ENCODE assay signal across 24 cellular contexts in the genomic region with DNA sequence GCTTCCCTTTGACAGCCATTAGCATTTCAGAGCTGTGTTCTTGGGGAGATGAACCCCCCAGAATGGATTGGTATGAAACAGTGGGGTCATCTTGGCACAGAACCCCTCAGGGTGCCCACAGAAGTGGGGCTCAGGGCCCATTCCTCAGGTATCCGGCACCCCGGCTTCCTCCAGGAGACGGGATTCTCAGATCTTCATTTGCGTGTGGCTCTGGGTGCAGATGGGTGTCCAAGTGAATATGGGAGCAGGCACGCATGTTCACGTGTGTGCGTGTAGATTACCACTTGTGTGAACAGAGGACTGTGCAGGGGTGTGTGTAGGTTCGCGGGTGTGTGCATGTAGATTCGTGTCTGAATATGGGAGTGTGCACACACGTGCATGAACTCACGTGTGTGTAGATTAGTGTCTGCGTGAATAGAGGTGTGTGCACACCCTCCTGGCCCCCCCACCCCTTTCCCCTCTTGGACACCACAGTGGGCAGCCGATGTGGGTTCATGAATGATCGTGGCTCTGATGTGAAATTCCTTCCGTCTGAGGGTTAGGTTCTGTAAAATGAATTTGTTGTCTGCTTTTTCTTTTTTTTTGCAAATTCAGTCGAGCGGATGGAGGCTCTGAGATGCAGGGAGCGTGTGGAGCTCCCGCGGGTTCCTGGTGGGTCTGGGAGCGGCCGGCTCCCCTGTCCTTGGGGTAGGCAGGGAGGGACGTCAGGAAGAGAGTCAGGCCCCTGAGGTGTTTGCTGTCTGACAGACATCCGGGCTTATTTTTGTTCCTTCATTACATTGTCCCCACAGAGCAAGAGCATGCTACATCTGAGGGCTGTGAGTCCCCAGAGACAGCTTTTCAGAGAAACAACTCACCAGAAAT. TPM values are rescaled to one million over a fixed set of nuclear protein-coding genes. Genes with fewer than 3 reads are reported as not detected.
DNase-seq lines count a peak whose midpoint lies in the region; ATAC-seq, FAIRE-seq and TF ChIP-seq lines count a peak whose summit lies in the region.
"Had no signal": no experiment of that assay in that cellular context is flagged by ENCODE, and none has a peak within 500 bp of the region (broad histone marks: within the 10 kb centered on the region; RNA-seq: fewer than 3 reads in every experiment).

No MANE protein-coding gene starts in this region.

- intact Hi-C loops in OCI-LY7 (cut with micrococcal nuclease; ENCODE audit: unreplicated experiment), result no loop called here

- no peak overlapping the region for H3K27ac ChIP-seq in OCI-LY7 (ENCODE audit: low read depth, low read length, poor library complexity, severe bottlenecking)
- H3K27ac ChIP-seq: transverse colon had no signal

- no peak overlapping the region for H2AFZ ChIP-seq in OCI-LY7 (ENCODE audit: low read length)

- H3K79me2 ChIP-seq in OCI-LY7 (ENCODE audit: insufficient read depth, low read depth, low read length), result no peaks in the 10 kb centered on the region

- BruUV-seq in OCI-LY7 (replicated peaks; lab: Mats Ljungman, UMichigan), result no TSS peak

- H3K9me2 ChIP-seq in OCI-LY7 (ENCODE audit: insufficient read depth, low read length), result no peaks in the 10 kb centered on the region

- H3K4me2 ChIP-seq in OCI-LY7 (ENCODE audit: low read length), result peak overlapping the region; percentile 29; the same call in 1 of the 2 replicates

- peaks cover 24% of the 10 kb centered on the region for H3K4me1 ChIP-seq in OCI-LY7 (ENCODE audit: insufficient read depth, low read length, poor library complexity, severe bottlenecking)
- H3K4me1 ChIP-seq: transverse colon had no signal

- no peak for TF ChIP-seq CTCF in OCI-LY7 (conservative IDR thresholded peaks at IDR 0.05; ENCODE audit: low read length)

- POLR2A ChIA-PET in OCI-LY7 (lab: Charles Lee), result interaction anchor here (0.6 kb wide), 1 partner anchor 9 kb away, joined by 4 read pairs; no protein-coding TSS in a partner anchor

- FAIRE-seq in urothelium cell line (lab: Jason Lieb, UNC), result peak; percentile 85
- FAIRE-seq: frontal cortex, keratinocyte, RCC 7860 had no signal

- CTCF ChIA-PET in OCI-LY7 (lab: Charles Lee; ENCODE audit: unreplicated experiment), result no interaction called here

- H3K9me3 ChIP-seq in OCI-LY7 (ENCODE audit: low read length), result peaks cover 13% of the 10 kb centered on the region; the same call in 1 of the 2 replicates
- H3K9me3 ChIP-seq: transverse colon had no signal

- H3K36me3 ChIP-seq in OCI-LY7 (ENCODE audit: insufficient read depth, low read length), result no peaks in the 10 kb centered on the region
- H3K36me3 ChIP-seq: transverse colon had no signal

- DNase-seq in activated effector memory CD4-positive, alpha-beta T cell treated with anti-CD3 and anti-CD28 coated beads, Interleukin-2, amount 50 U/mL, for 16 hours, result peak; percentile 37
- DNase-seq in activated effector memory CD4-positive, alpha-beta T cell treated with Interleukin-2 at 50 U/mL for 16 hours, result no peak
- no peak for DNase-seq in OCI-LY7 (ENCODE audit: low spot score)
- DNase-seq in mesenteric fat pad (ENCODE audit: low spot score), result peak; percentile 55
- no peak for DNase-seq in urothelium cell line (ENCODE audit: low spot score)
- no peak for DNase-seq in NCI-H510A treated with DMSO at 0.1 percent for 48 hours (lab: John Stamatoyannopoulos, UW)
- no peak for DNase-seq in NCI-H187 treated with DMSO at 0.1 percent for 48 hours (lab: John Stamatoyannopoulos, UW)
- DNase-seq: ACHN; activated CD4-positive, alpha-beta T cell treated with anti-CD3 and anti-CD28 coated beads, Interleukin-2, amount 50 U/mL, for 1 hour; activated T-cell treated with anti-CD3 and anti-CD28 coated beads, Interleukin-2, amount 50 U/mL, for 4 hours; effector CD4-positive, alpha-beta T cell; mammary epithelial cell; NCI-H1092 treated with DMSO at 0.1 percent for 48 hours; NCI-H2081 treated with DMSO at 0.1 percent for 48 hours; NCI-H446 treated with DMSO at 0.1 percent for 48 hours; nucleus accumbens; stimulated activated CD4-positive, alpha-beta T cell treated with anti-CD3 and anti-CD28 coated beads, Interleukin-4, amount 100 ng/mL, for 4 hours; T-helper 17 cell; transverse colon had no signal

- ATAC-seq in HG03460 (IDR thresholded peaks at IDR 0.05; ENCODE audit: unreplicated experiment), result no peak
- ATAC-seq: activated T-cell treated with anti-CD3 and anti-CD28 coated beads, Interleukin-2, amount 50 U/mL, for 4 hours; esophagus mucosa; T-helper 17 cell had no signal

- no peak overlapping the region for H3K4me3 ChIP-seq in OCI-LY7 (ENCODE audit: low read depth, low read length, poor library complexity, severe bottlenecking)
- H3K4me3 ChIP-seq: transverse colon had no signal

- H4K20me1 ChIP-seq in OCI-LY7 (ENCODE audit: insufficient read depth, low read length), result no peaks in the 10 kb centered on the region

RNA-seq across cellular contexts. Expression of a gene that starts 7.4 kb away (rescaled TPM):
- total RNA-seq in OCI-LY7 (2014; rRNA removed; shearing (Covaris generic)), result not detected in 2 replicates
- total RNA-seq in OCI-LY7 (2022) (not detected in 2 replicates), mesenteric fat pad (3.7 TPM)
- total RNA-seq: T-helper 17 cell had no signal

Comparison
In these comparisons a context has a peak if more than half of its experiments do, and no peak if none do; other contexts are left out.
1. DNase-seq: peak in activated effector memory CD4-positive, alpha-beta T cell treated with anti-CD3 and anti-CD28 coated beads, Interleukin-2, amount 50 U/mL, for 16 hours (single experiment) and mesenteric fat pad (single experiment); none in activated effector memory CD4-positive, alpha-beta T cell treated with Interleukin-2 at 50 U/mL for 16 hours (single experiment), OCI-LY7 (single experiment), urothelium cell line (single experiment), NCI-H510A treated with DMSO at 0.1 percent for 48 hours (single experiment) and NCI-H187 treated with DMSO at 0.1 percent for 48 hours (single experiment).